Comparison of ENCODE assay signal across 27 cellular contexts in genomic region chr15:50318697-50319096, GRCh38. TPM values are rescaled to one million over a fixed set of nuclear protein-coding genes. Genes with fewer than 3 reads are reported as not detected.
DNase-seq lines count a peak whose midpoint lies in the region; ATAC-seq, FAIRE-seq and TF ChIP-seq lines count a peak whose summit lies in the region.
"Had no signal": no experiment of that assay in that cellular context is flagged by ENCODE, and none has a peak within 500 bp of the region (broad histone marks: within the 10 kb centered on the region; RNA-seq: fewer than 3 reads in every experiment).

No MANE protein-coding gene starts in this region.

- no peaks in the 10 kb centered on the region for H3K4me1 ChIP-seq in psoas muscle

- peak overlapping the region; percentile 69 for H3K4me3 Mint-ChIP-seq in T-helper 1 cell treated with Interleukin-12 subunit alpha and Interleukin-12 subunit beta and Interleukin-4 antibody, amounts not matched to agents 30 μg/mL and 1 μg/mL, for 36 hours
- peak overlapping the region; percentile 7 for H3K4me3 Mint-ChIP-seq in activated naive CD8-positive, alpha-beta T cell
- H3K4me3 Mint-ChIP-seq in naive thymus-derived CD8-positive, alpha-beta T cell, result peak overlapping the region in 8 of 10 donors; percentile 2 to 48 (median 38)

- peak; percentile 38 for FAIRE-seq in GM18507 (lab: Jason Lieb, UNC)
- FAIRE-seq: GM19239 had no signal

- no peaks in the 10 kb centered on the region for H3K9me3 Mint-ChIP-seq in T-helper 1 cell treated with Interleukin-12 subunit alpha and Interleukin-12 subunit beta and Interleukin-4 antibody, amounts not matched to agents 30 μg/mL and 1 μg/mL, for 36 hours
- no peaks in the 10 kb centered on the region for H3K9me3 Mint-ChIP-seq in activated naive CD8-positive, alpha-beta T cell (ENCODE audit: low read depth)
- H3K9me3 Mint-ChIP-seq in naive thymus-derived CD8-positive, alpha-beta T cell, result no peaks in the 10 kb centered on the region

- no peak overlapping the region for H3K27ac ChIP-seq in psoas muscle
- H3K27ac ChIP-seq: 22Rv1, C4-2B, esophagus squamous epithelium, lower lobe of right lung had no signal

- WGBS in psoas muscle, 3 donors, result 92 to 95% (median 93%) methylated on average over 4 of the region's 4 CpGs

- peaks cover 27% of the 10 kb centered on the region for H3K4me1 Mint-ChIP-seq in T-helper 1 cell treated with Interleukin-12 subunit alpha and Interleukin-12 subunit beta and Interleukin-4 antibody, amounts not matched to agents 30 μg/mL and 1 μg/mL, for 36 hours (ENCODE audit: low read depth)
- H3K4me1 Mint-ChIP-seq in activated naive CD8-positive, alpha-beta T cell (ENCODE audit: low read depth), result peaks cover 16% of the 10 kb centered on the region
- H3K4me1 Mint-ChIP-seq in naive thymus-derived CD8-positive, alpha-beta T cell, result peaks cover 7 to 13% (median 11%) of the 10 kb centered on the region in 4 donors

- H3K9me3 ChIP-seq in psoas muscle, result no peaks in the 10 kb centered on the region
- H3K9me3 ChIP-seq: esophagus squamous epithelium, lower lobe of right lung had no signal

- peak overlapping the region; percentile 80 for H3K27ac Mint-ChIP-seq in T-helper 1 cell treated with Interleukin-12 subunit alpha and Interleukin-12 subunit beta and Interleukin-4 antibody, amounts not matched to agents 30 μg/mL and 1 μg/mL, for 36 hours
- peak overlapping the region; percentile 46 for H3K27ac Mint-ChIP-seq in activated naive CD8-positive, alpha-beta T cell
- peak overlapping the region in 9 of 10 donors; percentile 5 to 71 (median 59) for H3K27ac Mint-ChIP-seq in naive thymus-derived CD8-positive, alpha-beta T cell

- H3K27me3 Mint-ChIP-seq in T-helper 1 cell treated with Interleukin-12 subunit alpha and Interleukin-12 subunit beta and Interleukin-4 antibody, amounts not matched to agents 30 μg/mL and 1 μg/mL, for 36 hours (ENCODE audit: low read depth), result no peaks in the 10 kb centered on the region
- H3K27me3 Mint-ChIP-seq in activated naive CD8-positive, alpha-beta T cell, result no peaks in the 10 kb centered on the region
- H3K27me3 Mint-ChIP-seq in naive thymus-derived CD8-positive, alpha-beta T cell, result no peaks in the 10 kb centered on the region

- POLR2A ChIA-PET in naive thymus-derived CD8-positive, alpha-beta T cell (lab: Charles Lee), result interaction anchor here (0.7 to 1.5 kb wide), 2 partner anchors 10 to 37 kb away, joined by 3 to 5 read pairs; partner anchors contain the start of gene GABPB1

- ATAC-seq in naive thymus-derived CD8-positive, alpha-beta T cell, result no peak
- no peak for ATAC-seq in GM18511 (IDR thresholded peaks at IDR 0.05; ENCODE audit: unreplicated experiment)
- ATAC-seq in GM18870 (IDR thresholded peaks at IDR 0.05; ENCODE audit: unreplicated experiment), result no peak
- ATAC-seq in psoas muscle, result no peak
- ATAC-seq: HCT116, lower lobe of right lung, SK-N-SH treated with all-trans-retinoic acid at 6 μM for 48 hours had no signal

- H3K36me3 Mint-ChIP-seq in T-helper 1 cell treated with Interleukin-12 subunit alpha and Interleukin-12 subunit beta and Interleukin-4 antibody, amounts not matched to agents 30 μg/mL and 1 μg/mL, for 36 hours (ENCODE audit: low read depth), result peaks cover 6% of the 10 kb centered on the region
- no peaks in the 10 kb centered on the region for H3K36me3 Mint-ChIP-seq in activated naive CD8-positive, alpha-beta T cell
- no peaks in the 10 kb centered on the region for H3K36me3 Mint-ChIP-seq in naive thymus-derived CD8-positive, alpha-beta T cell

- no peaks in the 10 kb centered on the region for H3K27me3 ChIP-seq in psoas muscle (ENCODE audit: insufficient read depth in 3 of 3, low read length in 2 of 3)
- H3K27me3 ChIP-seq: esophagus squamous epithelium had no signal

- TF ChIP-seq CTCF in psoas muscle (IDR thresholded peaks at IDR 0.05), result no peak

- H3K4me3 ChIP-seq in psoas muscle, result no peak overlapping the region
- H3K4me3 ChIP-seq: esophagus squamous epithelium, lower lobe of right lung had no signal

- no peaks in the 10 kb centered on the region for H3K36me3 ChIP-seq in psoas muscle (ENCODE audit: insufficient read depth in 1 of 2, low read depth in 1 of 2)
- H3K36me3 ChIP-seq: esophagus squamous epithelium, lower lobe of right lung had no signal

- DNase-seq in T-helper 1 cell (no peak), GM18507 (ENCODE audit: extremely low spot score, insufficient read length, low read depth) (no peak), psoas muscle (no peak)
- no peak for DNase-seq in naive thymus-derived CD8-positive, alpha-beta T cell
- DNase-seq: activated CD8-positive, alpha-beta memory T cell treated with anti-CD3 and anti-CD28 coated beads, Interleukin-2, amount 50 U/mL, for 4 hours; amniotic stem cell; caudate nucleus; DMS79; effector CD4-positive, alpha-beta T cell; esophagus squamous epithelium; head of caudate nucleus; lower lobe of right lung; NCI-H1417; NCI-H2171; NCI-H774; trophoblast cell had no signal

- intact Hi-C loops in psoas muscle (cut with DNase I), result no loop called here

RNA-seq across cellular contexts. Expression of gene GABPB1, which starts 36.3 kb away (rescaled TPM):
- total RNA-seq in naive thymus-derived CD8-positive, alpha-beta T cell, result 10 to 100 TPM; 23.4 to 29.9 TPM
- 10 to 100 TPM; 20.6 to 29.1 (median 25.1) TPM for polyA plus RNA-seq in naive thymus-derived CD8-positive, alpha-beta T cell
- 10 to 100 TPM in 2 of 4 donors, 1 to 10 TPM in 2; 5.1 to 16.7 (median 9.3) TPM for total RNA-seq in psoas muscle
- 1 to 10 TPM; 5.0 to 6.6 (median 5.4) TPM for polyA plus RNA-seq in psoas muscle

RNA-seq across cellular contexts. Expression of gene HDC, which starts 53.2 kb away (rescaled TPM):
- total RNA-seq in naive thymus-derived CD8-positive, alpha-beta T cell, result not detected
- polyA plus RNA-seq in naive thymus-derived CD8-positive, alpha-beta T cell, result not detected
- total RNA-seq in psoas muscle, result under 1 TPM; 0.34 to 0.97 (median 0.40) TPM
- polyA plus RNA-seq in psoas muscle, result under 1 TPM; 0.03 to 0.20 (median 0.18) TPM
- total RNA-seq: HT1080, pulmonary artery endothelial cell had no signal

Comparison
In these comparisons a context has a peak if more than half of its experiments do, and no peak if none do; other contexts are left out.
1. H3K4me3 Mint-ChIP-seq: peak in every context shown above with its lines; median percentile 69 in T-helper 1 cell treated with Interleukin-12 subunit alpha and Interleukin-12 subunit beta and Interleukin-4 antibody, amounts not matched to agents 30 μg/mL and 1 μg/mL, for 36 hours; 38 in naive thymus-derived CD8-positive, alpha-beta T cell; 7 in activated naive CD8-positive, alpha-beta T cell.